15 cellular contexts compared by ENCODE assay signal in genomic region chr5:151101746-151102145, GRCh38. TPM values are rescaled to one million over a fixed set of nuclear protein-coding genes. Genes with fewer than 3 reads are reported as not detected.
DNase-seq lines count a peak whose midpoint lies in the region; ATAC-seq, FAIRE-seq and TF ChIP-seq lines count a peak whose summit lies in the region.
"Had no signal": no experiment of that assay in that cellular context is flagged by ENCODE, and none has a peak within 500 bp of the region (broad histone marks: within the 10 kb centered on the region; RNA-seq: fewer than 3 reads in every experiment).

No MANE protein-coding gene starts in this region.

- WGBS in K562 (ENCODE audit: insufficient coverage, low coverage, missing lambda C conversion rate), result 88% methylated on average over 4 of the region's 4 CpGs
- 84 to 89% methylated on average over 4 of the region's 4 CpGs for WGBS in thyroid gland, 2 donors

- peak overlapping the region; percentile 67; the same call in 1 of the 2 replicates for H2AFZ ChIP-seq in K562 (ENCODE audit: low read depth, low read length)

- H3K27ac Mint-ChIP-seq in naive thymus-derived CD8-positive, alpha-beta T cell, result peak overlapping the region in 8 of 10 donors; percentile 41 to 84 (median 76)
- no peak overlapping the region for H3K27ac Mint-ChIP-seq in MCF 10A (ENCODE audit: low read depth, unreplicated experiment)
- H3K27ac Mint-ChIP-seq in chondrocyte (ENCODE audit: unreplicated experiment), result no peak overlapping the region
- H3K27ac Mint-ChIP-seq: progenitor cell of endocrine pancreas had no signal

- H3K9me3 Mint-ChIP-seq in naive thymus-derived CD8-positive, alpha-beta T cell, result no peaks in the 10 kb centered on the region
- no peaks in the 10 kb centered on the region for H3K9me3 Mint-ChIP-seq in MCF 10A (ENCODE audit: unreplicated experiment)
- no peaks in the 10 kb centered on the region for H3K9me3 Mint-ChIP-seq in chondrocyte (ENCODE audit: low read depth)

- TF ChIP-seq POLR2A in K562 (conservative IDR thresholded peaks at IDR 0.05) (no peak), thyroid gland (IDR thresholded peaks at IDR 0.05) (no peak)

- TF ChIP-seq CTCF in cardiac muscle cell (IDR thresholded peaks at IDR 0.05; ENCODE audit: low read depth, low read length) (no peak), K562 (IDR thresholded peaks at IDR 0.05 in 2 of 3, conservative IDR thresholded peaks at IDR 0.05 in 1 of 3; ENCODE audit: insufficient read depth in 2 of 3, low read depth in 1 of 3, low read length in 3 of 3) (no peak), thyroid gland (IDR thresholded peaks at IDR 0.05) (no peak), MCF 10A (IDR thresholded peaks at IDR 0.05; ENCODE audit: unreplicated experiment) (no peak), chondrocyte (IDR thresholded peaks at IDR 0.05) (no peak)

- no peak for TF ChIP-seq EP300 in K562 (IDR thresholded peaks at IDR 0.05; ENCODE audit: low read length)

- H3K9me3 ChIP-seq in cardiac muscle cell (ENCODE audit: low read depth) (no peaks in the 10 kb centered on the region), K562 (replicated peaks; ENCODE audit: control insufficient read depth, insufficient read depth, low read depth, low read length) (no peaks in the 10 kb centered on the region), thyroid gland (no peaks in the 10 kb centered on the region)
- H3K9me3 ChIP-seq: mucosa of descending colon, tibial artery had no signal

- H3K79me2 ChIP-seq in K562 (ENCODE audit: control insufficient read depth, insufficient read depth, low read length), result no peaks in the 10 kb centered on the region

- peaks cover 16 to 42% (median 41%) of the 10 kb centered on the region in 4 donors for H3K4me1 Mint-ChIP-seq in naive thymus-derived CD8-positive, alpha-beta T cell
- H3K4me1 Mint-ChIP-seq in MCF 10A (ENCODE audit: insufficient read depth, unreplicated experiment), result peaks cover 18% of the 10 kb centered on the region
- H3K4me1 Mint-ChIP-seq in chondrocyte (ENCODE audit: low read depth), result peaks cover 10% of the 10 kb centered on the region

- POLR2A ChIA-PET in K562 (lab: Yijun Ruan, JAX) (interaction anchor here (0.6 to 1.8 kb wide), 3 partner anchors 12 to 21 kb away, joined by 3 to 7 read pairs (median 5); partner anchors contain the start of gene TNIP1), MCF 10A (lab: Yijun Ruan, JAX) (interaction anchor here (1.3 kb wide), 1 partner anchor 20 kb away, joined by 3 read pairs; no protein-coding TSS in a partner anchor)
- POLR2A ChIA-PET in naive thymus-derived CD8-positive, alpha-beta T cell (lab: Charles Lee), result interaction anchor here (0.9 to 1.2 kb wide), 2 partner anchors 19 to 50 kb away, joined by 3 to 4 read pairs; no protein-coding TSS in a partner anchor

- in situ Hi-C loops in K562 (cut with MboI), result no loop called here

- no peak for TF ChIP-seq RAD21 in K562 (CRISPR knock-in tag; conservative IDR thresholded peaks at IDR 0.05 in 1 of 2, IDR thresholded peaks at IDR 0.05 in 1 of 2)

- no peak overlapping the region for H3K4me3 Mint-ChIP-seq in naive thymus-derived CD8-positive, alpha-beta T cell
- no peak overlapping the region for H3K4me3 Mint-ChIP-seq in MCF 10A (ENCODE audit: unreplicated experiment)
- no peak overlapping the region for H3K4me3 Mint-ChIP-seq in chondrocyte (ENCODE audit: unreplicated experiment)

- ATAC-seq in Right ventricle myocardium inferior, result no peak
- no peak for ATAC-seq in K562
- no peak for ATAC-seq in naive thymus-derived CD8-positive, alpha-beta T cell
- ATAC-seq: mucosa of descending colon had no signal

- intact Hi-C loops in Right ventricle myocardium inferior (cut with DNase I), result no loop called here
- intact Hi-C loops in K562 (cut with micrococcal nuclease), result no loop called here
- intact Hi-C loops in thyroid gland (cut with DNase I), result no loop called here
- intact Hi-C loops in MCF 10A (cut with micrococcal nuclease), result no loop called here

- H3K4me2 ChIP-seq in K562 (ENCODE audit: insufficient read depth, low read length), result peak overlapping the region; percentile 45

- H3K27me3 ChIP-seq in cardiac muscle cell, result no peaks in the 10 kb centered on the region
- H3K27me3 ChIP-seq in K562 (ENCODE audit: control insufficient read depth in 2 of 2, insufficient read depth in 2 of 2, low read length in 2 of 2), result no peaks in the 10 kb centered on the region
- H3K27me3 ChIP-seq in thyroid gland, result no peaks in the 10 kb centered on the region
- H3K27me3 ChIP-seq: tibial artery had no signal

- DNase-seq in cardiac muscle cell (ENCODE audit: low read depth in 1 of 2, low spot score in 1 of 2), result no peak
- DNase-seq in Right ventricle myocardium inferior (ENCODE audit: missing footprints), result no peak
- no peak for DNase-seq in K562 (ENCODE audit: extremely low read depth in 1 of 4, low spot score in 3 of 4)
- no peak for DNase-seq in naive thymus-derived CD8-positive, alpha-beta T cell
- no peak for DNase-seq in thyroid gland
- DNase-seq in MCF 10A (ENCODE audit: unreplicated experiment), result no peak
- DNase-seq in chondrocyte (ENCODE audit: low spot score), result no peak
- no peak for DNase-seq in activated effector memory CD4-positive, alpha-beta T cell treated with anti-CD3 and anti-CD28 coated beads, Interleukin-2, amount 50 U/mL, for 16 hours
- DNase-seq: GF-D8, NCI-H1694, NCI-H510A, tibial artery had no signal

- no peaks in the 10 kb centered on the region for H4K20me1 ChIP-seq in K562 (replicated peaks; ENCODE audit: control insufficient read depth, insufficient read depth, low read length)

- H3K36me3 Mint-ChIP-seq in naive thymus-derived CD8-positive, alpha-beta T cell, result peaks cover 0 to 73% (median 30%) of the 10 kb centered on the region in 3 donors
- H3K36me3 Mint-ChIP-seq in MCF 10A (ENCODE audit: insufficient read depth, unreplicated experiment) (no peaks in the 10 kb centered on the region), chondrocyte (ENCODE audit: low read depth) (peaks cover 38% of the 10 kb centered on the region)

- FAIRE-seq in K562 (lab: Jason Lieb, UNC), result no peak
- FAIRE-seq: keratinocyte had no signal

- H3K27me3 Mint-ChIP-seq in naive thymus-derived CD8-positive, alpha-beta T cell, result no peaks in the 10 kb centered on the region
- H3K27me3 Mint-ChIP-seq in MCF 10A (ENCODE audit: insufficient read depth, unreplicated experiment) (no peaks in the 10 kb centered on the region), chondrocyte (ENCODE audit: low read depth) (no peaks in the 10 kb centered on the region)
- H3K27me3 Mint-ChIP-seq: progenitor cell of endocrine pancreas had no signal

- no peaks in the 10 kb centered on the region for H3K9me1 ChIP-seq in K562 (ENCODE audit: control insufficient read depth, insufficient read depth, low read length)

- H3K4me1 ChIP-seq in cardiac muscle cell (ENCODE audit: low read depth) (peaks cover 26% of the 10 kb centered on the region), K562 (replicated peaks in 1 of 2; ENCODE audit: control insufficient read depth in 2 of 2, insufficient read depth in 2 of 2, low read length in 2 of 2) (peaks cover 34 to 48% of the 10 kb centered on the region in 2 experiments), thyroid gland (peaks cover 37 to 58% of the 10 kb centered on the region in 2 donors)

- H3K4me3 ChIP-seq in cardiac muscle cell (no peak overlapping the region), K562 (no peak overlapping the region), thyroid gland (replicated peaks in 1 of 3) (no peak overlapping the region)
- H3K4me3 ChIP-seq: mucosa of descending colon, tibial artery had no signal

- peak overlapping the region; percentile 73 for H3K27ac ChIP-seq in cardiac muscle cell
- H3K27ac ChIP-seq in K562 (ENCODE audit: extremely low read depth, low read depth, low read length), result 0 out of 3 replicates have a peak overlapping the region, but pooled peaks have one; percentile 68
- peak overlapping the region in 2 of 3 donors; percentile 68 to 90 for H3K27ac ChIP-seq in thyroid gland
- H3K27ac ChIP-seq: tibial artery had no signal

- peak overlapping the region in 1 of 2 experiments; percentile 61; a peak in 3 of 4 replicates for H3K9ac ChIP-seq in K562 (ENCODE audit: insufficient read depth in 1 of 2, low read depth in 2 of 2, low read length in 2 of 2)

- H3K36me3 ChIP-seq in cardiac muscle cell, result peaks cover 38% of the 10 kb centered on the region
- no peaks in the 10 kb centered on the region for H3K36me3 ChIP-seq in K562 (ENCODE audit: control insufficient read depth, insufficient read depth, low read length)
- peaks cover 0 to 12% of the 10 kb centered on the region in 2 donors for H3K36me3 ChIP-seq in thyroid gland

- no TSS peak for BruUV-seq in K562 (replicated peaks; lab: Mats Ljungman, UMichigan)
- BruUV-seq in MCF 10A (replicated peaks; lab: Mats Ljungman, UMichigan), result no TSS peak

- CTCF ChIA-PET in K562 (lab: Yijun Ruan, JAX; ENCODE audit: low intra/inter-chr PET ratio) (no interaction called here), MCF 10A (lab: Yijun Ruan, JAX) (interaction anchor here (0.5 to 2.8 kb wide), 9 partner anchors 13 to 1413 kb away, joined by 3 to 33 read pairs (median 5); no protein-coding TSS in a partner anchor)

RNA-seq across cellular contexts. Expression of gene TNIP1, which starts 20.9 kb away (rescaled TPM):
- total RNA-seq in cardiac muscle cell, result 134 and 147 TPM in 2 replicates
- polyA plus RNA-seq in cardiac muscle cell, result 94.9 and 104 TPM in 2 replicates
- 114 TPM for total RNA-seq in Right ventricle myocardium inferior
- 107 and 139 TPM in 2 replicates for total RNA-seq in K562 (2011; cell fraction: chromatin; rRNA removed; ENCODE audit: low replicate concordance)
- total RNA-seq in K562 (2011; cell fraction: nucleolus; rRNA removed), result 57.9 and 62.4 TPM in 2 replicates
- total RNA-seq in K562 (2011; cell fraction: nucleoplasm; rRNA removed), result 79.0 and 111 TPM in 2 replicates
- 40.5 and 41.2 TPM in 2 replicates for total RNA-seq in K562 (2014; rRNA removed)
- total RNA-seq in K562 (2014; rRNA removed; fragmentation: Illumina TruSeq; extraction: Trizol), result 13.9 and 18.4 TPM in 2 replicates
- 24.1 and 24.5 TPM in 2 replicates for total RNA-seq in K562 (2015; rRNA removed; fragmentation: Illumina TruSeq; extraction: Trizol)
- total RNA-seq in K562 (2021), result 41.0 and 42.6 TPM in 2 replicates
- 26.9 and 35.4 TPM in 2 replicates for polyA plus RNA-seq in K562 (2011; rRNA removed)
- 23.2 and 26.3 TPM in 2 replicates for polyA plus RNA-seq in K562 (2011; cell fraction: cytosol; rRNA removed)
- 43.5 and 44.0 TPM in 2 replicates for polyA plus RNA-seq in K562 (2011; cell fraction: nucleus; rRNA removed)
- polyA plus RNA-seq in K562 (2012), result 37.0 and 57.9 TPM in 2 replicates
- polyA plus RNA-seq in K562 (2014; fragmentation: Illumina TruSeq; extraction: Trizol), result 25.3 and 26.4 TPM in 2 replicates
- polyA plus RNA-seq in K562 (2014; fragmentation: Nextera tagmentation; extraction: Ambion mirVana), result under 1 TPM; 0.46 to 0.99 TPM
- 24.6 and 33.5 TPM in 2 replicates for polyA plus RNA-seq in K562 (2014; rRNA removed)
- 50.2 and 55.3 TPM in 2 replicates for polyA minus RNA-seq in K562 (2011; rRNA and poly(A)+ RNA removed)
- 31.5 and 54.0 TPM in 2 replicates for polyA minus RNA-seq in K562 (2011; cell fraction: cytosol; rRNA and poly(A)+ RNA removed)
- polyA minus RNA-seq in K562 (2011; cell fraction: nucleus; rRNA and poly(A)+ RNA removed), result 33.0 and 56.4 TPM in 2 replicates
- 100 to 1,000 TPM; 138 to 140 TPM for total RNA-seq in naive thymus-derived CD8-positive, alpha-beta T cell
- 10 to 100 TPM; 25.6 to 37.5 (median 29.8) TPM for polyA plus RNA-seq in naive thymus-derived CD8-positive, alpha-beta T cell
- 100 to 1,000 TPM in 1 of 4 donors, 10 to 100 TPM in 3; 74.4 to 115 (median 94.7) TPM for total RNA-seq in thyroid gland
- total RNA-seq in MCF 10A (2022), result 246 and 342 TPM in 2 replicates
- 47.2 to 75.6 TPM (median 74.0 TPM) in 3 replicates for total RNA-seq in chondrocyte

RNA-seq across cellular contexts. Expression of gene ANXA6, which starts 55.8 kb away (rescaled TPM):
- total RNA-seq in cardiac muscle cell (628 and 658 TPM in 2 replicates), Right ventricle myocardium inferior (222 TPM), K562 (2014; rRNA removed) (8.1 and 11.8 TPM in 2 replicates), K562 (2014; rRNA removed; fragmentation: Illumina TruSeq; extraction: Trizol) (7.8 and 9.6 TPM in 2 replicates), K562 (2015; rRNA removed; fragmentation: Illumina TruSeq; extraction: Trizol) (12.0 and 13.2 TPM in 2 replicates), K562 (2021) (11.6 and 12.0 TPM in 2 replicates), thyroid gland (100 to 1,000 TPM; 122 to 283 (median 180) TPM), MCF 10A (2022) (2.6 TPM in 2 replicates), chondrocyte (333 to 456 TPM (median 450 TPM) in 3 replicates)
- polyA plus RNA-seq in cardiac muscle cell (404 and 448 TPM in 2 replicates), K562 (2011; rRNA removed) (8.1 and 27.2 TPM in 2 replicates), K562 (2014; fragmentation: Illumina TruSeq; extraction: Trizol) (10.1 and 10.4 TPM in 2 replicates), K562 (2014; fragmentation: Nextera tagmentation; extraction: Ambion mirVana) (1 to 10 TPM in 1 of 2 experiments, under 1 TPM in 1; 0.70 to 1.9 TPM), K562 (2014; rRNA removed) (8.3 and 8.8 TPM in 2 replicates)
- total RNA-seq in K562 (2011; cell fraction: chromatin; rRNA removed; ENCODE audit: low replicate concordance), result 14.4 and 15.9 TPM in 2 replicates
- total RNA-seq in K562 (2011; cell fraction: nucleolus; rRNA removed), result 6.0 and 8.9 TPM in 2 replicates
- total RNA-seq in K562 (2011; cell fraction: nucleoplasm; rRNA removed), result 11.6 and 11.7 TPM in 2 replicates
- 7.1 and 33.5 TPM in 2 replicates for polyA plus RNA-seq in K562 (2011; cell fraction: cytosol; rRNA removed)
- polyA plus RNA-seq in K562 (2011; cell fraction: nucleus; rRNA removed), result 5.0 and 18.8 TPM in 2 replicates
- polyA plus RNA-seq in K562 (2012), result 13.5 and 16.9 TPM in 2 replicates
- 11.3 and 36.0 TPM in 2 replicates for polyA minus RNA-seq in K562 (2011; rRNA and poly(A)+ RNA removed)
- 5.2 and 14.0 TPM in 2 replicates for polyA minus RNA-seq in K562 (2011; cell fraction: cytosol; rRNA and poly(A)+ RNA removed)
- polyA minus RNA-seq in K562 (2011; cell fraction: nucleus; rRNA and poly(A)+ RNA removed), result 6.1 and 27.3 TPM in 2 replicates
- total RNA-seq in naive thymus-derived CD8-positive, alpha-beta T cell, result 100 to 1,000 TPM; 334 to 359 TPM
- polyA plus RNA-seq in naive thymus-derived CD8-positive, alpha-beta T cell, result 100 to 1,000 TPM; 242 to 318 (median 254) TPM

Comparison
In these comparisons a context has a peak if more than half of its experiments do, and no peak if none do; other contexts are left out.
1. H3K27ac Mint-ChIP-seq: peak in naive thymus-derived CD8-positive, alpha-beta T cell (8 of 10); none in MCF 10A (single experiment) and chondrocyte (single experiment).
2. RNA of gene ANXA6, which starts 55.8 kb away (total RNA-seq): 628 to 658 TPM in cardiac muscle cell, 333 to 456 TPM in chondrocyte, 334 to 359 TPM in naive thymus-derived CD8-positive, alpha-beta T cell, 122 to 283 TPM in thyroid gland and 222 TPM in Right ventricle myocardium inferior (single experiment); 6.0 to 15.9 TPM in K562 and 2.6 TPM in MCF 10A; every median in the first group is over 4 times any median in the second.
3. Peak in every context shown above with its lines, with median percentiles within 50 percentile points of each other: H3K27ac ChIP-seq.